9 cellular contexts compared by ENCODE assay signal in genomic region chr3:58419782-58420512, GRCh38. TPM values are rescaled to one million over a fixed set of nuclear protein-coding genes. Genes with fewer than 3 reads are reported as not detected.
A peak's percentile ranks its signal among the peaks of the same experiment; 100 is the strongest.
DNase-seq lines count a peak whose midpoint lies in the region; ATAC-seq lines count a peak whose summit lies in the region.
"Had no signal": no experiment of that assay in that cellular context is flagged by ENCODE, and none has a peak within 500 bp of the region (broad histone marks: within the 10 kb centered on the region; RNA-seq: fewer than 3 reads in every experiment).

No MANE protein-coding gene starts in this region.

- H3K27me3 Mint-ChIP-seq in memory B cell, result no peaks in the 10 kb centered on the region

- peak overlapping the region; percentile 7 for H3K4me3 Mint-ChIP-seq in memory B cell

- H3K4me1 Mint-ChIP-seq in memory B cell, result peaks cover 25% of the 10 kb centered on the region

- ATAC-seq in GM21447 (IDR thresholded peaks at IDR 0.05; ENCODE audit: unreplicated experiment) (peak; percentile 78), memory B cell (ENCODE audit: low read depth) (peak; percentile 80)
- ATAC-seq: body of pancreas had no signal

- no peaks in the 10 kb centered on the region for H3K9me3 Mint-ChIP-seq in memory B cell

- in situ Hi-C loops in ACHN (cut with HindIII; ENCODE audit: low pct_ligation_motif_present, low pct_unique_long_range_greater_than_20kb, low sequenced_read_pairs) (no loop called here), G401 (cut with HindIII; ENCODE audit: low sequenced_read_pairs) (no loop called here)

- H3K36me3 Mint-ChIP-seq in memory B cell, result peaks cover 11% of the 10 kb centered on the region

- peak overlapping the region; percentile 84 for H3K27ac Mint-ChIP-seq in memory B cell

- DNase-seq in EL (peak; percentile 31), RPMI7951 (ENCODE audit: low read depth) (peak; percentile 54), memory B cell (ENCODE audit: low spot score in 2 of 2) (no peak), ACHN (no peak), G401 (ENCODE audit: low spot score) (no peak), NOMO-1 treated with DMSO at 0.1 percent for 48 hours (lab: John Stamatoyannopoulos, UW; ENCODE audit: unreplicated experiment) (no peak), NCI-H2196 (lab: John Stamatoyannopoulos, UW; ENCODE audit: unreplicated experiment) (no peak)

RNA-seq across cellular contexts. Expression of gene PDHB, which starts 13.7 kb away (rescaled TPM):
- 201 and 242 TPM in 2 replicates for total RNA-seq in RPMI7951 (2014; rRNA removed; shearing (Covaris generic))
- total RNA-seq in G401 (2014; rRNA removed; shearing (Covaris generic)), result 341 and 345 TPM in 2 replicates

Comparison
In these comparisons a context has a peak if more than half of its experiments do, and no peak if none do; other contexts are left out.
1. DNase-seq: peak in EL (single experiment) and RPMI7951 (single experiment); none in memory B cell (0 of 2), ACHN (single experiment), G401 (single experiment), NOMO-1 treated with DMSO at 0.1 percent for 48 hours (single experiment) and NCI-H2196 (single experiment).